Comparison of ENCODE assay signal across 2 cellular contexts in genomic region chr1:48924099-48924498, GRCh38.
TF ChIP-seq lines count a peak whose summit lies in the region.

No MANE protein-coding gene starts in this region.

TF ChIP-seq in SK-N-SH, 30 proteins besides CTCF, POLR2A, EP300 and RAD21 (continued from another document):
- TF ChIP-seq REST (IDR thresholded peaks at IDR 0.05; ENCODE audit: low read depth, low read length) (no peak), FOSL2 (IDR thresholded peaks at IDR 0.05; ENCODE audit: borderline replicate concordance, low read depth) (no peak), IRF3 (IDR thresholded peaks at IDR 0.05; ENCODE audit: low read depth, low read length) (no peak), FOXM1 (IDR thresholded peaks at IDR 0.05; ENCODE audit: low read depth) (no peak), SMC3 (IDR thresholded peaks at IDR 0.05; ENCODE audit: low read depth, low read length) (no peak), ZBTB33 (IDR thresholded peaks at IDR 0.05; ENCODE audit: borderline replicate concordance, low read depth) (no peak), RCOR1 (IDR thresholded peaks at IDR 0.05; ENCODE audit: low read length) (no peak), RFX5 (IDR thresholded peaks at IDR 0.05; ENCODE audit: low read length) (no peak), EZH2phosphoT487 (IDR thresholded peaks at IDR 0.05; ENCODE audit: borderline replicate concordance, low read depth) (no peak)

TF ChIP-seq in SK-N-SH treated with all-trans-retinoic acid at 6 μM for 48 hours, 23 proteins besides CTCF, POLR2A, EP300 and RAD21 (continued from another document):
- TF ChIP-seq TSHZ2 (CRISPR knock-in tag; IDR thresholded peaks at IDR 0.05): no peak
- no peak for TF ChIP-seq GLIS3 (CRISPR knock-in tag; IDR thresholded peaks at IDR 0.05)
- TF ChIP-seq ZNF8 (CRISPR knock-in tag; IDR thresholded peaks at IDR 0.05): no peak
- TF ChIP-seq ZFP30 (CRISPR knock-in tag; IDR thresholded peaks at IDR 0.05): no peak
- no peak for TF ChIP-seq ZFP3 (CRISPR knock-in tag; IDR thresholded peaks at IDR 0.05)
- no peak for TF ChIP-seq RARB (CRISPR knock-in tag; IDR thresholded peaks at IDR 0.05)
TF ChIP-seq in SK-N-SH treated with all-trans-retinoic acid at 6 μM for 48 hours: peak in this region for 0.
